ENCODE assay signal across 15 cellular contexts in the genomic region with DNA sequence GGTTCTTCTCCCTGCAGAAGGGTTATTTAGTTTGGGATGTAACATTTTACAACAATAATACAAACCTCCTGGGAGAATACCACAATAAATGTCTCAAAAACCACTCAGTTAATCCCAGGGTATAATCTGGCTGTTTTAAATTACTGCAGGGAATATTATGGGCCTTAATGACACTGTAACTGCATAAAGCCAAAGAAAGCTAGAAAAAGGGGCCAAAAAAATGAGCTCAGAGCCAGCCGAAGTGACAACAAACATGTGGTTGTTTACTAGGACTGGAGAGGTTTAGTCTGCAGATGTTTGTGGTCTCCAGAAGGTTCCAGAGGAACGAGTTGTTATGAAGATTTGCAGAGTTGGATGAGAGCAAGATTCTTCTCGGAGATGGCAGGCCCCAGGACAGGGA.
"Had no signal": no experiment of that assay in that cellular context is flagged by ENCODE, and none has a peak within 500 bp of the region (broad histone marks: within the 10 kb centered on the region; RNA-seq: fewer than 3 reads in every experiment).

No MANE protein-coding gene starts in this region.

- H3K4me1 ChIP-seq: upper lobe of left lung had no signal

- H3K27ac ChIP-seq: upper lobe of left lung had no signal

- H3K4me3 ChIP-seq: lung, upper lobe of left lung had no signal

- H3K27me3 ChIP-seq: upper lobe of left lung had no signal

- DNase-seq: activated CD4-positive, alpha-beta memory T cell treated with anti-CD3 and anti-CD28 coated beads, Interleukin-2, amount 10 ng/mL, durations not matched to agents 7 days and 5 days; activated CD4-positive, alpha-beta T cell treated with anti-CD3 and anti-CD28 coated beads for 1 hour; activated CD8-positive, alpha-beta memory T cell treated with anti-CD3 and anti-CD28 coated beads, Interleukin-2, amount 50 U/mL, for 4 hours; caudate nucleus; effector memory CD8-positive, alpha-beta T cell; foreskin fibroblast; glutamatergic neuron; left cardiac atrium; nephron progenitor cell; stimulated activated CD4-positive, alpha-beta T cell treated with anti-CD3 and anti-CD28 coated beads, Interleukin-12 subunit alpha, Interleukin-12 subunit beta, amount 100 ng/mL, for 4 hours; stimulated activated CD4-positive, alpha-beta T cell treated with anti-CD3 and anti-CD28 coated beads, Interleukin-2, amount 100 ng/mL, for 48 hours; stimulated activated naive CD8-positive, alpha-beta T cell treated with anti-CD3 and anti-CD28 coated beads, Interleukin-15, Interleukin-2, amounts not matched to agents 100 U/mL and 50 U/mL, for 24 hours; upper lobe of left lung had no signal

- ATAC-seq: effector memory CD8-positive, alpha-beta T cell; left cardiac atrium; sciatic nerve; stimulated activated naive CD8-positive, alpha-beta T cell treated with anti-CD3 and anti-CD28 coated beads, Interleukin-15, Interleukin-2, amounts not matched to agents 100 U/mL and 50 U/mL, for 24 hours had no signal
